1 cellular context compared by ENCODE assay signal in the genomic region with DNA sequence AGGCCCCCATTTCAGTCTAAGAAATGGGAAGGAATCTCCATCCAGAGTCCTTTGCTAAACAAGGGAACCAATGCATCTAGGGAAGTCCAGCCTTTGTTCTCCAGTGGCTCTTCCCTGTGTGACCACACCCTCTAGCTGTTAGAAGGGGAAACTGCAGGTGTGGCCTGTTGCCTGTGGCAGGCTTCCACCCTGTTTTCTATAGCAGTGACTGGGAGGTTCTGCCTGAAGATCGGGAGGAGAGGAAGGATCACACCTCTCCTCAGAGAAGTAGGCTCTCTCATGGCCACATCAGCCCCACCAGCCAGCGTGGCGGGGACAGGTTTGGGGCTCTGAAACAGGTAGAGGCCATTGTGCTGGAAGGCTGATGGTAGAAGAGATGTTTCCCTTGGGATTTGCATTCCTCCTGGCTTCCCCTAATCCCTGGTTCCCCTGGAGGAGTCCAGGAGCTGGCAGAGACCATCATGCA.
TF ChIP-seq lines count a peak whose summit lies in the region.

No MANE protein-coding gene starts in this region.

TF ChIP-seq in HepG2, 621 proteins besides CTCF, POLR2A, EP300 and RAD21 (continued from another document):
- TF ChIP-seq THAP11 (CRISPR knock-in tag; IDR thresholded peaks at IDR 0.05) (peak; percentile 68), YEATS2 (CRISPR knock-in tag; IDR thresholded peaks at IDR 0.05; ENCODE audit: borderline replicate concordance) (peak; percentile 17; the same call in 1 of the 2 replicates), IRF2 (CRISPR knock-in tag; IDR thresholded peaks at IDR 0.05) (0 out of 2 replicates have a peak, but pooled peaks have one; percentile 15), STAG1 (CRISPR knock-in tag; IDR thresholded peaks at IDR 0.05) (peak; percentile 73), ZSCAN25 (CRISPR knock-in tag; IDR thresholded peaks at IDR 0.05) (no peak)
- TF ChIP-seq, protein P1, sequence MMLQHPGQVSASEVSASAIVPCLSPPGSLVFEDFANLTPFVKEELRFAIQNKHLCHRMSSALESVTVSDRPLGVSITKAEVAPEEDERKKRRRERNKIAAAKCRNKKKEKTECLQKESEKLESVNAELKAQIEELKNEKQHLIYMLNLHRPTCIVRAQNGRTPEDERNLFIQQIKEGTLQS (CRISPR knock-in tag; IDR thresholded peaks at IDR 0.05), result no peak
- TF ChIP-seq, protein P2, sequence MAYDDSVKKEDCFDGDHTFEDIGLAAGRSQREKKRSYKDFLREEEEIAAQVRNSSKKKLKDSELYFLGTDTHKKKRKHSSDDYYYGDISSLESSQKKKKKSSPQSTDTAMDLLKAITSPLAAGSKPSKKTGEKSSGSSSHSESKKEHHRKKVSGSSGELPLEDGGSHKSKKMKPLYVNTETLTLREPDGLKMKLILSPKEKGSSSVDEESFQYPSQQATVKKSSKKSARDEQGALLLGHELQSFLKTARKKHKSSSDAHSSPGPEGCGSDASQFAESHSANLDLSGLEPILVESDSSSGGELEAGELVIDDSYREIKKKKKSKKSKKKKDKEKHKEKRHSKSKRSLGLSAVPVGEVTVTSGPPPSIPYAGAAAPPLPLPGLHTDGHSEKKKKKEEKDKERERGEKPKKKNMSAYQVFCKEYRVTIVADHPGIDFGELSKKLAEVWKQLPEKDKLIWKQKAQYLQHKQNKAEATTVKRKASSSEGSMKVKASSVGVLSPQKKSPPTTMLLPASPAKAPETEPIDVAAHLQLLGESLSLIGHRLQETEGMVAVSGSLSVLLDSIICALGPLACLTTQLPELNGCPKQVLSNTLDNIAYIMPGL (CRISPR knock-in tag; IDR thresholded peaks at IDR 0.05; ENCODE audit: borderline replicate concordance in 1 of 2, low read depth in 1 of 2), result peak; percentile 43 to 84
- TF ChIP-seq, protein P3, sequence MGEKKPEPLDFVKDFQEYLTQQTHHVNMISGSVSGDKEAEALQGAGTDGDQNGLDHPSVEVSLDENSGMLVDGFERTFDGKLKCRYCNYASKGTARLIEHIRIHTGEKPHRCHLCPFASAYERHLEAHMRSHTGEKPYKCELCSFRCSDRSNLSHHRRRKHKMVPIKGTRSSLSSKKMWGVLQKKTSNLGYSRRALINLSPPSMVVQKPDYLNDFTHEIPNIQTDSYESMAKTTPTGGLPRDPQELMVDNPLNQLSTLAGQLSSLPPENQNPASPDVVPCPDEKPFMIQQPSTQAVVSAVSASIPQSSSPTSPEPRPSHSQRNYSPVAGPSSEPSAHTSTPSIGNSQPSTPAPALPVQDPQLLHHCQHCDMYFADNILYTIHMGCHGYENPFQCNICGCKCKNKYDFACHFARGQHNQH (CRISPR knock-in tag; IDR thresholded peaks at IDR 0.05), result 0 out of 2 replicates have a peak, but pooled peaks have one; percentile 69
